In genomic region chr14:75493580-75494130, GRCh38 we compare ENCODE assay signal across 1 cellular context.
TF ChIP-seq lines count a peak whose summit lies in the region.

No MANE protein-coding gene starts in this region.

TF ChIP-seq in GM12878, 131 proteins besides CTCF, POLR2A, EP300 and RAD21 (continued from another document and continues in another):
- peak; percentile 89 for TF ChIP-seq BCL3 (IDR thresholded peaks at IDR 0.05; ENCODE audit: borderline replicate concordance, insufficient read depth, low read depth, low read length, poor library complexity, severe bottlenecking)
- TF ChIP-seq NR2C2 (IDR thresholded peaks at IDR 0.05; ENCODE audit: borderline replicate concordance, control insufficient read depth, insufficient read length, low read depth), result no peak
- no peak for TF ChIP-seq ZSCAN29 (IDR thresholded peaks at IDR 0.05)
- TF ChIP-seq SMC3 (IDR thresholded peaks at IDR 0.05; ENCODE audit: borderline replicate concordance, low read length), result no peak
- no peak for TF ChIP-seq RBBP5 (conservative IDR thresholded peaks at IDR 0.05)
- no peak for TF ChIP-seq CBX5 (IDR thresholded peaks at IDR 0.05; ENCODE audit: low read depth)
- no peak for TF ChIP-seq RB1 (IDR thresholded peaks at IDR 0.05; ENCODE audit: borderline replicate concordance)
- no peak for TF ChIP-seq EZH2 (IDR thresholded peaks at IDR 0.05; ENCODE audit: borderline replicate concordance, control insufficient read depth, low read depth, low read length)
- no peak for TF ChIP-seq SREBF1 (IDR thresholded peaks at IDR 0.05; ENCODE audit: low read length)
- TF ChIP-seq HDAC6 (IDR thresholded peaks at IDR 0.05; ENCODE audit: unreplicated experiment), result no peak
- TF ChIP-seq PKNOX1 (IDR thresholded peaks at IDR 0.05), result peak; percentile 82
- TF ChIP-seq CREM (IDR thresholded peaks at IDR 0.05; ENCODE audit: low read depth), result peak; percentile 56; the same call in 1 of the 2 replicates
- TF ChIP-seq USF1 (IDR thresholded peaks at IDR 0.05; ENCODE audit: borderline replicate concordance, extremely low read length, insufficient read depth, low read depth, low read length), result no peak
- no peak for TF ChIP-seq GABPA (IDR thresholded peaks at IDR 0.05; ENCODE audit: low read depth)
- TF ChIP-seq ZNF622 (IDR thresholded peaks at IDR 0.05), result no peak
- TF ChIP-seq NFXL1 (IDR thresholded peaks at IDR 0.05; ENCODE audit: borderline replicate concordance), result no peak
- TF ChIP-seq ZNF384 (IDR thresholded peaks at IDR 0.05; ENCODE audit: borderline replicate concordance, low read depth, low read length), result peak; percentile 26; the same call in 1 of the 2 replicates
- no peak for TF ChIP-seq HSF1 (IDR thresholded peaks at IDR 0.05; ENCODE audit: low read depth, low read length)
- no peak for TF ChIP-seq CBX3 (IDR thresholded peaks at IDR 0.05; ENCODE audit: borderline replicate concordance, low read depth)
- TF ChIP-seq NR2C1 (IDR thresholded peaks at IDR 0.05), result no peak
- no peak for TF ChIP-seq RFX5 (IDR thresholded peaks at IDR 0.05; ENCODE audit: low read depth, low read length)
- TF ChIP-seq CREB1 (IDR thresholded peaks at IDR 0.05; ENCODE audit: low read depth), result no peak
- TF ChIP-seq POLR2AphosphoS5 (IDR thresholded peaks at IDR 0.05; ENCODE audit: low read length), result no peak
- no peak for TF ChIP-seq MYB (IDR thresholded peaks at IDR 0.05; ENCODE audit: borderline replicate concordance, low read depth, low read length)
- no peak for TF ChIP-seq SRF (IDR thresholded peaks at IDR 0.05; ENCODE audit: low read depth in 2 of 2, low read length in 2 of 2)
- no peak for TF ChIP-seq ZBTB40 (IDR thresholded peaks at IDR 0.05; ENCODE audit: borderline replicate concordance)
- peak; percentile 46; the same call in 1 of the 2 replicates for TF ChIP-seq MTA2 (IDR thresholded peaks at IDR 0.05; ENCODE audit: low read depth)
- TF ChIP-seq RUNX3 (IDR thresholded peaks at IDR 0.05; ENCODE audit: low read length), result peak; percentile 16; the same call in 1 of the 2 replicates
- TF ChIP-seq POLR2AphosphoS2 (IDR thresholded peaks at IDR 0.05; ENCODE audit: low read depth, low read length), result no peak
- TF ChIP-seq IRF3 (IDR thresholded peaks at IDR 0.05), result no peak
- no peak; the same call in 1 of the 2 replicates for TF ChIP-seq BACH1 (IDR thresholded peaks at IDR 0.05; ENCODE audit: borderline replicate concordance)
- no peak for TF ChIP-seq ZBED1 (IDR thresholded peaks at IDR 0.05; ENCODE audit: borderline replicate concordance)
- TF ChIP-seq ETV6 (conservative IDR thresholded peaks at IDR 0.05 in 1 of 2, IDR thresholded peaks at IDR 0.05 in 1 of 2; ENCODE audit: borderline replicate concordance in 1 of 2, low read depth in 1 of 2), result no peak; a peak in 1 of 4 replicates
- TF ChIP-seq PML (IDR thresholded peaks at IDR 0.05; ENCODE audit: low read length), result peak; percentile 12; the same call in 1 of the 2 replicates
- TF ChIP-seq MXI1 (IDR thresholded peaks at IDR 0.05; ENCODE audit: low read depth, low read length), result no peak
- no peak for TF ChIP-seq LARP7 (IDR thresholded peaks at IDR 0.05)
- no peak for TF ChIP-seq BCLAF1 (IDR thresholded peaks at IDR 0.05)
- no peak for TF ChIP-seq HDGF (IDR thresholded peaks at IDR 0.05)
- no peak; the same call in 1 of the 2 replicates for TF ChIP-seq CBFB (IDR thresholded peaks at IDR 0.05; ENCODE audit: low read depth)
- no peak for TF ChIP-seq ATF2 (IDR thresholded peaks at IDR 0.05; ENCODE audit: low read length)
- peak; percentile 35 to 68; a peak in 3 of 4 replicates for TF ChIP-seq IKZF2 (IDR thresholded peaks at IDR 0.05)
- TF ChIP-seq FOS (IDR thresholded peaks at IDR 0.05; ENCODE audit: borderline replicate concordance, extremely low read depth, insufficient read length), result no peak
- no peak for TF ChIP-seq CEBPB (IDR thresholded peaks at IDR 0.05; ENCODE audit: borderline replicate concordance in 1 of 2, low read depth in 2 of 2, low read length in 2 of 2)
- no peak for TF ChIP-seq RAD51 (IDR thresholded peaks at IDR 0.05)
- TF ChIP-seq STAT3 (IDR thresholded peaks at IDR 0.05; ENCODE audit: low read depth, low read length), result no peak
- no peak for TF ChIP-seq SMAD5 (IDR thresholded peaks at IDR 0.05; ENCODE audit: low read depth)
- TF ChIP-seq SREBF2 (IDR thresholded peaks at IDR 0.05; ENCODE audit: low read length), result no peak
- no peak for TF ChIP-seq MAX (IDR thresholded peaks at IDR 0.05; ENCODE audit: low read depth, low read length)
- TF ChIP-seq FOXK2 (IDR thresholded peaks at IDR 0.05), result no peak
- TF ChIP-seq ZBTB4 (CRISPR knock-in tag; IDR thresholded peaks at IDR 0.05), result no peak
- no peak for TF ChIP-seq TCF3 (IDR thresholded peaks at IDR 0.05; ENCODE audit: borderline replicate concordance, insufficient read depth, low read depth, low read length)
